Comparison of ENCODE assay signal across 14 cellular contexts in the genomic region with DNA sequence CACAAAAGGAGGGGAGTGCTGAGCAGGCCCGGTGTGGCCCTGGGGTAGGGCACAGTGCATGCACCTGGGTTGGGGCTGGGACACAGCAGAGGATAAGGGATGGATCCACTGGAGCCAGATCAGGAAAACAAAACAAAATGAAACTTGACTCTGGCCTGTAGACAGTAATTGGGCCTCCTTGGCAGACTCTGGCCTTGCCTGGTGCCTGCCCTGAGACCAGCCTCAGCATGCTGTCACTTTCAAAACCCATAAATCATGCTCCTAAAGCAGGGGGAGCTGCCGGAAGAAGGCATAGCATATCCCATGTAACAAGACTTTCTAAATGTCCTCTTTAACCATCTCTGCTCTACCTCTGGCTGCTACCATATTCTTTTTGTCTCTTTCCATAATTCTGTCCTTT.
A peak's percentile ranks its signal among the peaks of the same experiment; 100 is the strongest.
DNase-seq lines count a peak whose midpoint lies in the region; ATAC-seq, FAIRE-seq and TF ChIP-seq lines count a peak whose summit lies in the region.
"Had no signal": no experiment of that assay in that cellular context is flagged by ENCODE, and none has a peak within 500 bp of the region (broad histone marks: within the 10 kb centered on the region; RNA-seq: fewer than 3 reads in every experiment).

No MANE protein-coding gene starts in this region.

- H3K9me3 Mint-ChIP-seq in neural progenitor cell = peaks cover 2% of the 10 kb centered on the region
- H3K9me3 Mint-ChIP-seq: H9 had no signal

- H4K20me1 ChIP-seq in SK-N-SH (ENCODE audit: insufficient read depth) (no peaks in the 10 kb centered on the region), K562 (replicated peaks; ENCODE audit: control insufficient read depth, insufficient read depth, low read length) (no peaks in the 10 kb centered on the region), neural progenitor cell (ENCODE audit: low read depth) (no peaks in the 10 kb centered on the region)

- BruUV-seq in K562 (replicated peaks; lab: Mats Ljungman, UMichigan) = no TSS peak

- no peak for DNase-seq in SK-N-SH
- no peak for DNase-seq in K562 (ENCODE audit: extremely low read depth in 1 of 4, low spot score in 3 of 4)
- DNase-seq in neural progenitor cell (ENCODE audit: low spot score) = no peak
- no peak for DNase-seq in D721Med (ENCODE audit: insufficient read length, low spot score)
- DNase-seq: H9, NCI-H2029, NCI-H345, NCI-H82 had no signal

- no peak overlapping the region for H3K9ac ChIP-seq in SK-N-SH
- no peak overlapping the region for H3K9ac ChIP-seq in K562 (ENCODE audit: insufficient read depth in 1 of 2, low read depth in 2 of 2, low read length in 2 of 2)
- H3K9ac ChIP-seq in neural progenitor cell = no peak overlapping the region

- H3K4me1 ChIP-seq in SK-N-SH (ENCODE audit: control insufficient read depth in 1 of 2, insufficient read depth in 2 of 2, low read depth in 1 of 2, low read length in 1 of 2) = peaks cover 0 to 20% of the 10 kb centered on the region in 2 experiments; a peak in 1 of 4 replicates
- H3K4me1 ChIP-seq in K562 (replicated peaks in 1 of 2; ENCODE audit: control insufficient read depth in 2 of 2, insufficient read depth in 2 of 2, low read length in 2 of 2) = no peaks in the 10 kb centered on the region
- H3K4me1 ChIP-seq in neural progenitor cell = peaks cover 30% of the 10 kb centered on the region

- TF ChIP-seq POLR2A in K562 (conservative IDR thresholded peaks at IDR 0.05) (no peak), GM18505 (IDR thresholded peaks at IDR 0.05; ENCODE audit: borderline replicate concordance, extremely low read depth, insufficient read depth, insufficient read length) (no peak)

- no peak overlapping the region for H3K4me3 Mint-ChIP-seq in neural progenitor cell
- H3K4me3 Mint-ChIP-seq: H9, IgD-negative memory B cell had no signal

- TF ChIP-seq CTCF in SK-N-SH (IDR thresholded peaks at IDR 0.05) = no peak
- TF ChIP-seq CTCF in K562 (IDR thresholded peaks at IDR 0.05 in 2 of 3, conservative IDR thresholded peaks at IDR 0.05 in 1 of 3; ENCODE audit: insufficient read depth in 2 of 3, low read depth in 1 of 3, low read length in 3 of 3) = no peak
- no peak for TF ChIP-seq CTCF in neural progenitor cell (IDR thresholded peaks at IDR 0.05)
- TF ChIP-seq CTCF in D721Med (IDR thresholded peaks at IDR 0.05; ENCODE audit: insufficient read depth, missing control alignments) = no peak

- H3K4me2 ChIP-seq in SK-N-SH (no peak overlapping the region), K562 (ENCODE audit: insufficient read depth, low read length) (no peak overlapping the region), neural progenitor cell (no peak overlapping the region)

- no peaks in the 10 kb centered on the region for H3K36me3 Mint-ChIP-seq in neural progenitor cell
- H3K36me3 Mint-ChIP-seq: IgD-negative memory B cell had no signal

- WGBS in SK-N-SH (ENCODE audit: low lambda C conversion rate) = 50% methylated on average over 2 of the region's 2 CpGs
- WGBS in K562 (ENCODE audit: insufficient coverage, low coverage, missing lambda C conversion rate) = 13% methylated on average over 1 of the region's 2 CpGs

- H3K27me3 ChIP-seq in SK-N-SH (ENCODE audit: insufficient read depth) (no peaks in the 10 kb centered on the region), K562 (ENCODE audit: control insufficient read depth in 2 of 2, insufficient read depth in 2 of 2, low read length in 2 of 2) (peaks cover 5 to 23% of the 10 kb centered on the region in 2 experiments), neural progenitor cell (no peaks in the 10 kb centered on the region)

- intact Hi-C loops in K562 (cut with micrococcal nuclease) = no loop called here

- H3K9me2 ChIP-seq in SK-N-SH = no peaks in the 10 kb centered on the region

- CTCF ChIA-PET in SK-N-SH (lab: Yijun Ruan, JAX) = interaction anchor here (1.3 to 1.8 kb wide), 2 partner anchors 9 to 32 kb away, joined by 3 to 4 read pairs; no protein-coding TSS in a partner anchor
- CTCF ChIA-PET in K562 (lab: Yijun Ruan, JAX; ENCODE audit: low intra/inter-chr PET ratio) = no interaction called here

- no peaks in the 10 kb centered on the region for H3K36me3 ChIP-seq in SK-N-SH (replicated peaks in 1 of 2; ENCODE audit: control insufficient read depth in 1 of 2, insufficient read depth in 2 of 2, low read length in 1 of 2)
- H3K36me3 ChIP-seq in K562 (ENCODE audit: control insufficient read depth, insufficient read depth, low read length) = no peaks in the 10 kb centered on the region
- H3K36me3 ChIP-seq in neural progenitor cell = no peaks in the 10 kb centered on the region

- no peak overlapping the region for H2AFZ ChIP-seq in SK-N-SH (ENCODE audit: low read depth)
- H2AFZ ChIP-seq in K562 (ENCODE audit: low read depth, low read length) = no peak overlapping the region
- H2AFZ ChIP-seq in neural progenitor cell (replicated peaks) = no peak overlapping the region

- POLR2A ChIA-PET in SK-N-SH (lab: Yijun Ruan, JAX) = no interaction called here
- POLR2A ChIA-PET in K562 (lab: Yijun Ruan, JAX) = interaction anchor here (1.0 kb wide), 1 partner anchor 17 kb away, joined by 4 read pairs; no protein-coding TSS in a partner anchor

- H3K79me2 ChIP-seq in SK-N-SH (ENCODE audit: insufficient read depth) = no peaks in the 10 kb centered on the region
- no peaks in the 10 kb centered on the region for H3K79me2 ChIP-seq in K562 (ENCODE audit: control insufficient read depth, insufficient read depth, low read length)
- H3K79me2 ChIP-seq in neural progenitor cell (ENCODE audit: low read depth) = no peaks in the 10 kb centered on the region

- peak; percentile 33; the same call in 2 of the 3 replicates for ATAC-seq in SK-N-SH treated with all-trans-retinoic acid at 6 μM for 48 hours
- ATAC-seq in K562 = no peak
- ATAC-seq in GM18505 (IDR thresholded peaks at IDR 0.05; ENCODE audit: unreplicated experiment) = no peak
- no peak for ATAC-seq in GM21576 (IDR thresholded peaks at IDR 0.05; ENCODE audit: unreplicated experiment)

- H3K4me1 Mint-ChIP-seq in neural progenitor cell = peaks cover 38% of the 10 kb centered on the region
- H3K4me1 Mint-ChIP-seq: IgD-negative memory B cell had no signal

- H3K9me3 ChIP-seq in SK-N-SH (no peaks in the 10 kb centered on the region), K562 (replicated peaks; ENCODE audit: control insufficient read depth, insufficient read depth, low read depth, low read length) (no peaks in the 10 kb centered on the region), neural progenitor cell (ENCODE audit: low read depth) (no peaks in the 10 kb centered on the region)

- TF ChIP-seq RAD21 in SK-N-SH (IDR thresholded peaks at IDR 0.05; ENCODE audit: low read length) (no peak), K562 (CRISPR knock-in tag; conservative IDR thresholded peaks at IDR 0.05 in 1 of 2, IDR thresholded peaks at IDR 0.05 in 1 of 2) (no peak)

- H3K27me3 Mint-ChIP-seq in neural progenitor cell (ENCODE audit: insufficient read depth, low read depth) = peaks cover 2% of the 10 kb centered on the region

- no peaks in the 10 kb centered on the region for H3K9me1 ChIP-seq in K562 (ENCODE audit: control insufficient read depth, insufficient read depth, low read length)

- H3K27ac Mint-ChIP-seq in neural progenitor cell = peak overlapping the region; percentile 8
- H3K27ac Mint-ChIP-seq: IgD-negative memory B cell had no signal

- no peak for TF ChIP-seq EP300 in SK-N-SH (IDR thresholded peaks at IDR 0.05; ENCODE audit: borderline replicate concordance in 1 of 2, low read depth in 1 of 2, low read length in 1 of 2)
- no peak for TF ChIP-seq EP300 in K562 (IDR thresholded peaks at IDR 0.05; ENCODE audit: low read length)

- H3K4me3 ChIP-seq in SK-N-SH (ENCODE audit: low read depth in 2 of 2, low read length in 1 of 2) (no peak overlapping the region), K562 (no peak overlapping the region), neural progenitor cell (no peak overlapping the region)
- H3K4me3 ChIP-seq: SK-N-MC had no signal

- no peaks in the 10 kb centered on the region for H3F3A ChIP-seq in SK-N-SH (replicated peaks; ENCODE audit: insufficient read depth)
- H3F3A ChIP-seq in neural progenitor cell (ENCODE audit: low read depth) = peaks cover 16% of the 10 kb centered on the region

- FAIRE-seq in K562 (lab: Jason Lieb, UNC) (no peak), D721Med (lab: Jason Lieb, UNC) (no peak)

- in situ Hi-C loops in K562 (cut with MboI) = no loop called here

- H3K27ac ChIP-seq in SK-N-SH (ENCODE audit: low read depth in 2 of 2, low read length in 1 of 2) (no peak overlapping the region), K562 (ENCODE audit: extremely low read depth, low read depth, low read length) (no peak overlapping the region), neural progenitor cell (no peak overlapping the region)
- H3K27ac ChIP-seq: C4-2B, SK-N-MC had no signal

TF ChIP-seq in SK-N-SH, 30 proteins besides CTCF, POLR2A, EP300 and RAD21 (continues in another document):
- TF ChIP-seq POLR2AphosphoS5 (IDR thresholded peaks at IDR 0.05; ENCODE audit: low read depth, low read length) = no peak
- no peak for TF ChIP-seq EZH2phosphoT487 (IDR thresholded peaks at IDR 0.05; ENCODE audit: borderline replicate concordance, low read depth)
- no peak for TF ChIP-seq MEF2A (IDR thresholded peaks at IDR 0.05; ENCODE audit: borderline replicate concordance, low read depth)

TF ChIP-seq in K562, 482 proteins besides CTCF, POLR2A, EP300 and RAD21 (continues in another document):
- TF ChIP-seq JUNB (CRISPR knock-in tag; conservative IDR thresholded peaks at IDR 0.05) = no peak
- no peak for TF ChIP-seq ZNF140 (CRISPR knock-in tag; IDR thresholded peaks at IDR 0.05)
- TF ChIP-seq COPS2 (conservative IDR thresholded peaks at IDR 0.05) = no peak
- no peak for TF ChIP-seq HDAC6 (IDR thresholded peaks at IDR 0.05; ENCODE audit: low read depth, low read length)
- TF ChIP-seq, protein P1, sequence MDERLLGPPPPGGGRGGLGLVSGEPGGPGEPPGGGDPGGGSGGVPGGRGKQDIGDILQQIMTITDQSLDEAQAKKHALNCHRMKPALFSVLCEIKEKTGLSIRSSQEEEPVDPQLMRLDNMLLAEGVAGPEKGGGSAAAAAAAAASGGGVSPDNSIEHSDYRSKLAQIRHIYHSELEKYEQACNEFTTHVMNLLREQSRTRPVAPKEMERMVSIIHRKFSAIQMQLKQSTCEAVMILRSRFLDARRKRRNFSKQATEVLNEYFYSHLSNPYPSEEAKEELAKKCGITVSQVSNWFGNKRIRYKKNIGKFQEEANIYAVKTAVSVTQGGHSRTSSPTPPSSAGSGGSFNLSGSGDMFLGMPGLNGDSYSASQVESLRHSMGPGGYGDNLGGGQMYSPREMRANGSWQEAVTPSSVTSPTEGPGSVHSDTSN (CRISPR knock-in tag; IDR thresholded peaks at IDR 0.05; ENCODE audit: low read depth) = no peak
- TF ChIP-seq, protein P1 (tag; conservative IDR thresholded peaks at IDR 0.05; ENCODE audit: low read depth) = peak; percentile 75
- no peak for TF ChIP-seq HDAC8 (tag; IDR thresholded peaks at IDR 0.05)
